Comparison of ENCODE assay signal across 1 cellular context in the genomic region with DNA sequence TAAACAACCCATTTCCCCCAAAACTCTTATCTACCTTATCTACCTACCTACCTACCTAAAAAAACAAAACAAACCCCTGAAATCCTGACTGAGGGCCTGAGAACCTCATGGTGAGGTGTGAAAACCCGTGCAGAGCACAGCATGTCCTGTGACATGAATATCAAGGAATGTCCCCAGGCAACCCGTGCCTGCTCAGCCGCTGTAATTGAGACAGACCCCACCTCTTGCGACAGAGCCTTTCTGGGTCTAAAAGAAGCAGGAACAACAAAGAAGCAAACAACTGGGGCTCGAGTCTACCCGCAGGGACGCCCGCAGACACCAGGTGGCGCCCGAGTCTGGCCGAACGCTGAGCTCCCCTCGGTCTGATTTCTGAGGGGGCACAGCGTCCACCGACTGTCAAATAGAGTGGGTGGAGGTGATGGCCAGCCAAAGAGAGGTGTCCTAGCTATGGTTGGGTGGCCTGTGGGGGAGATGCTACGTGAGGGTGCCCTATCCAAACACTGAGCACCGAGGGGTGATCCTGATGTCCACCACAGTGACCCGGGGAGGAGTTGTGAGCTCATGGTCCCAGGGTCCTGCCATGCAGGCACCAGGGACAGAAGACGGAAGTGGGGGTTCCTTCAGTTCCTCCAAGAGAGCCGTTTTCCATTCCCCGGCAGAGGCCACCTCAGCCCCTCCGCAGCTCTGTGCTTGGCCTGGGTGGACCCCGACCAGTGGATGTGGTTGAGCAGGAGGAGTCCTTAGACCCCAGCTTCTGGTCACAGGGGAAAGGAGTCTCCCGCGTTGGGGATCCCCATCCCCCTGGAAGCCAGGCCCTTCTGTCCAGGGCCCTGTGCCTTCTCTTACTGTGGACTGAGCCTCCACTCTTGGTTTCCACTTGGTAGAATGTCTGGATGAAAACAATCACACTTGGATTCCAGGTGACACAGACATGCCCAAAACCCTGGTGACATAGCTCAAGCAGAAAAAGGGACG.
A peak's percentile ranks its signal among the peaks of the same experiment; 100 is the strongest.
TF ChIP-seq lines count a peak whose summit lies in the region.

No MANE protein-coding gene starts in this region.

TF ChIP-seq in HepG2, 621 proteins besides CTCF, POLR2A, EP300 and RAD21 (continued from another document and continues in another):
- TF ChIP-seq, protein P1, sequence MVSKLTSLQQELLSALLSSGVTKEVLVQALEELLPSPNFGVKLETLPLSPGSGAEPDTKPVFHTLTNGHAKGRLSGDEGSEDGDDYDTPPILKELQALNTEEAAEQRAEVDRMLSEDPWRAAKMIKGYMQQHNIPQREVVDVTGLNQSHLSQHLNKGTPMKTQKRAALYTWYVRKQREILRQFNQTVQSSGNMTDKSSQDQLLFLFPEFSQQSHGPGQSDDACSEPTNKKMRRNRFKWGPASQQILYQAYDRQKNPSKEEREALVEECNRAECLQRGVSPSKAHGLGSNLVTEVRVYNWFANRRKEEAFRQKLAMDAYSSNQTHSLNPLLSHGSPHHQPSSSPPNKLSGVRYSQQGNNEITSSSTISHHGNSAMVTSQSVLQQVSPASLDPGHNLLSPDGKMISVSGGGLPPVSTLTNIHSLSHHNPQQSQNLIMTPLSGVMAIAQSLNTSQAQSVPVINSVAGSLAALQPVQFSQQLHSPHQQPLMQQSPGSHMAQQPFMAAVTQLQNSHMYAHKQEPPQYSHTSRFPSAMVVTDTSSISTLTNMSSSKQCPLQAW (CRISPR knock-in tag; IDR thresholded peaks at IDR 0.05): peak; percentile 80
- no peak for TF ChIP-seq ISL2 (CRISPR knock-in tag; IDR thresholded peaks at IDR 0.05)
- TF ChIP-seq ZNF292 (CRISPR knock-in tag; IDR thresholded peaks at IDR 0.05; ENCODE audit: borderline replicate concordance, low read depth): no peak
- TF ChIP-seq XRCC5 (optimal IDR thresholded peaks at IDR 0.05; ENCODE audit: low read length): peak; percentile 86
- peak; percentile 34; the same call in 1 of the 2 replicates for TF ChIP-seq THAP11 (CRISPR knock-in tag; IDR thresholded peaks at IDR 0.05)
- TF ChIP-seq ZNF598 (CRISPR knock-in tag; IDR thresholded peaks at IDR 0.05; ENCODE audit: borderline replicate concordance): peak; percentile 63; the same call in 1 of the 2 replicates
- no peak for TF ChIP-seq ZNF460 (CRISPR knock-in tag; IDR thresholded peaks at IDR 0.05; ENCODE audit: borderline replicate concordance)
- TF ChIP-seq ZNF235 (CRISPR knock-in tag; IDR thresholded peaks at IDR 0.05; ENCODE audit: borderline replicate concordance): no peak
- TF ChIP-seq THAP9 (CRISPR knock-in tag; IDR thresholded peaks at IDR 0.05; ENCODE audit: borderline replicate concordance): peak; percentile 40; the same call in 1 of the 2 replicates
- peak; percentile 54; the same call in 1 of the 2 replicates for TF ChIP-seq KDM2A (CRISPR knock-in tag; IDR thresholded peaks at IDR 0.05; ENCODE audit: borderline replicate concordance, low read depth)
- no peak for TF ChIP-seq U2AF2 (IDR thresholded peaks at IDR 0.05; ENCODE audit: low read depth, low read length)
- TF ChIP-seq MBNL3 (CRISPR knock-in tag; conservative IDR thresholded peaks at IDR 0.05): no peak
- TF ChIP-seq ZBTB33 (CRISPR knock-in tag; IDR thresholded peaks at IDR 0.05): peak; percentile 39; the same call in 1 of the 2 replicates
- no peak for TF ChIP-seq ZNF605 (CRISPR knock-in tag; IDR thresholded peaks at IDR 0.05)
- TF ChIP-seq ZBTB14 (CRISPR knock-in tag; IDR thresholded peaks at IDR 0.05): no peak
- no peak for TF ChIP-seq ZNF354B (CRISPR knock-in tag; IDR thresholded peaks at IDR 0.05)
- no peak for TF ChIP-seq HIVEP1 (CRISPR knock-in tag; IDR thresholded peaks at IDR 0.05)
- TF ChIP-seq SIX4 (CRISPR knock-in tag; IDR thresholded peaks at IDR 0.05): no peak
- TF ChIP-seq GPN1 (CRISPR knock-in tag; IDR thresholded peaks at IDR 0.05; ENCODE audit: borderline replicate concordance): no peak
- TF ChIP-seq ATF7-NPFF (CRISPR knock-in tag; IDR thresholded peaks at IDR 0.05; ENCODE audit: low read depth): no peak
- TF ChIP-seq ZNF550 (CRISPR knock-in tag; IDR thresholded peaks at IDR 0.05; ENCODE audit: borderline replicate concordance): no peak
- TF ChIP-seq ZNF800 (CRISPR knock-in tag; IDR thresholded peaks at IDR 0.05): no peak
- no peak for TF ChIP-seq GABPA (IDR thresholded peaks at IDR 0.05; ENCODE audit: low read depth, low read length)
- no peak for TF ChIP-seq GABPA (CRISPR knock-in tag; IDR thresholded peaks at IDR 0.05; ENCODE audit: low read depth)
- peak; percentile 67 for TF ChIP-seq ZNF501 (CRISPR knock-in tag; IDR thresholded peaks at IDR 0.05)
- no peak for TF ChIP-seq NFE2L1 (CRISPR knock-in tag; IDR thresholded peaks at IDR 0.05; ENCODE audit: borderline replicate concordance)
- TF ChIP-seq NPAS2 (CRISPR knock-in tag; IDR thresholded peaks at IDR 0.05; ENCODE audit: borderline replicate concordance): no peak
- TF ChIP-seq TRIM22 (IDR thresholded peaks at IDR 0.05): no peak
- no peak for TF ChIP-seq ZFY (CRISPR knock-in tag; IDR thresholded peaks at IDR 0.05)
- 0 out of 2 replicates have a peak, but pooled peaks have one; percentile 48 for TF ChIP-seq ZNF572 (CRISPR knock-in tag; IDR thresholded peaks at IDR 0.05)
- TF ChIP-seq HNRNPUL1 (IDR thresholded peaks at IDR 0.05; ENCODE audit: low read depth, low read length): no peak
- TF ChIP-seq ZSCAN25 (CRISPR knock-in tag; IDR thresholded peaks at IDR 0.05): no peak
- TF ChIP-seq SMARCE1 (IDR thresholded peaks at IDR 0.05; ENCODE audit: borderline replicate concordance): no peak
- TF ChIP-seq ZMYM2 (CRISPR knock-in tag; IDR thresholded peaks at IDR 0.05): no peak
- TF ChIP-seq ZBTB25 (CRISPR knock-in tag; IDR thresholded peaks at IDR 0.05): no peak; the same call in 1 of the 2 replicates
- no peak for TF ChIP-seq KMT2B (CRISPR knock-in tag; IDR thresholded peaks at IDR 0.05)
- TF ChIP-seq SALL1 (CRISPR knock-in tag; IDR thresholded peaks at IDR 0.05): peak; percentile 60; the same call in 1 of the 2 replicates
- TF ChIP-seq CAMTA2 (CRISPR knock-in tag; IDR thresholded peaks at IDR 0.05; ENCODE audit: borderline replicate concordance): no peak
- TF ChIP-seq ZBTB20 (CRISPR knock-in tag; IDR thresholded peaks at IDR 0.05; ENCODE audit: borderline replicate concordance, low read depth): no peak
- TF ChIP-seq ZNF543 (CRISPR knock-in tag; IDR thresholded peaks at IDR 0.05): no peak
- no peak for TF ChIP-seq ZNF549 (CRISPR knock-in tag; IDR thresholded peaks at IDR 0.05)
- no peak for TF ChIP-seq ZMYM4 (CRISPR knock-in tag; IDR thresholded peaks at IDR 0.05)
- no peak for TF ChIP-seq GTF2F1 (IDR thresholded peaks at IDR 0.05; ENCODE audit: low read length)
- TF ChIP-seq ZNF7 (CRISPR knock-in tag; IDR thresholded peaks at IDR 0.05): no peak
